In the genomic region with DNA sequence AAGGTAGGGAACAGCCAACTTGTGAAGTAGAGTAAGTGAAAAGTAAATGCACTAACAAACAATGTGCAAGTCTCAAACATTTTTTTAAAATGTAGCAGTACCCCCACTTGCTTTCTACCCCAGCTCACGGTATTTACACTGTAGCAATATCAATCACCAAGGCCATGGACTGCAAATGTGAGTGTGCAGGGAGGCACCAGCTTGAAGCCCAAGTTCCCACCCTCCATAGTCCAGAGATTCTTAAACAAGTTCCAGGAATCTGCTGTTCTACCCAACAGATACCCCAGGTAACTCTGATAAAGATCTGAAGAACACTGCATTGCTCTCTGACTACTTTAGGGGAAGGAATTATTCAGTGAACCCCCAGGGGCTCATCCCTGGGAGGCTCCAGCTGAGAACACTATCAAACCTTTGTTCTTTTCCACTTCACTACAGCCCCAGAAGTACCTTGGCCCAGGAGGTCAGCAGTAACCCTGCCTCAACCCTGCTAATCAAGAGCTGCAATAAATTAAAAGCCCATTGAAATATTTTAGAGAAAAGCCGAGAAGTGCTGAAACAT, we compare ENCODE assay signal across 10 cellular contexts.
DNase-seq lines count a peak whose midpoint lies in the region; TF ChIP-seq lines count a peak whose summit lies in the region.
"Had no signal": no experiment of that assay in that cellular context is flagged by ENCODE, and none has a peak within 500 bp of the region (broad histone marks: within the 10 kb centered on the region; RNA-seq: fewer than 3 reads in every experiment).

No MANE protein-coding gene starts in this region.

- intact Hi-C loops in sigmoid colon (cut with DNase I) = no loop called here

- no peak for TF ChIP-seq CTCF in sigmoid colon (IDR thresholded peaks at IDR 0.05)

- H3K27ac ChIP-seq in SJSA1 (peak overlapping the region; percentile 99), epithelial cell of prostate (peak overlapping the region; percentile 94), sigmoid colon (peak overlapping the region; percentile 16 to 82 (median 62))

- H3K36me3 ChIP-seq in SJSA1 = no peaks in the 10 kb centered on the region
- H3K36me3 ChIP-seq in sigmoid colon = peaks cover 0 to 7% (median 0%) of the 10 kb centered on the region in 4 donors

- H3K9me3 ChIP-seq in SJSA1 (replicated peaks) (no peaks in the 10 kb centered on the region), sigmoid colon (no peaks in the 10 kb centered on the region)

- no peak overlapping the region for H3K4me3 ChIP-seq in SJSA1
- H3K4me3 ChIP-seq in sigmoid colon = no peak overlapping the region
- H3K4me3 ChIP-seq: lung had no signal

- DNase-seq in G401 (ENCODE audit: low spot score) = peak; percentile 5
- DNase-seq in SJSA1 (ENCODE audit: low read depth in 1 of 2, low spot score in 2 of 2) = no peak
- no peak for DNase-seq in epithelial cell of prostate (ENCODE audit: low read depth, low spot score)
- DNase-seq in sigmoid colon = no peak
- DNase-seq in NOMO-1 treated with DMSO at 0.1 percent for 48 hours (lab: John Stamatoyannopoulos, UW; ENCODE audit: unreplicated experiment) = no peak
- no peak for DNase-seq in cerebellar nuclear complex (lab: John Stamatoyannopoulos, UW)
- no peak for DNase-seq in hepatic stellate cell (ENCODE audit: low spot score)
- DNase-seq: activated CD8-positive, alpha-beta memory T cell treated with anti-CD3 and anti-CD28 coated beads, Interleukin-2, amount 10 ng/mL, durations not matched to agents 7 days and 5 days; NCI-H1105 treated with DMSO at 0.1 percent for 48 hours had no signal

- in situ Hi-C loops in G401 (cut with HindIII; ENCODE audit: low sequenced_read_pairs) = no loop called here

- H3K4me1 ChIP-seq in SJSA1 (replicated peaks) (peaks cover 37% of the 10 kb centered on the region), sigmoid colon (peaks cover 0 to 39% (median 34%) of the 10 kb centered on the region in 4 donors)

- H3K27me3 ChIP-seq in SJSA1 (replicated peaks) (no peaks in the 10 kb centered on the region), sigmoid colon (no peaks in the 10 kb centered on the region)

- TF ChIP-seq EP300 in sigmoid colon (IDR thresholded peaks at IDR 0.05) = no peak

- no peak for TF ChIP-seq POLR2A in sigmoid colon (IDR thresholded peaks at IDR 0.05)

- 84 to 91% methylated on average over 2 of the region's 2 CpGs for WGBS in sigmoid colon, 2 donors
